19 cellular contexts compared by ENCODE assay signal in genomic region chr19:38401148-38401547, GRCh38. TPM values are rescaled to one million over a fixed set of nuclear protein-coding genes. Genes with fewer than 3 reads are reported as not detected.
DNase-seq lines count a peak whose midpoint lies in the region.
"Had no signal": no experiment of that assay in that cellular context is flagged by ENCODE, and none has a peak within 500 bp of the region (broad histone marks: within the 10 kb centered on the region; RNA-seq: fewer than 3 reads in every experiment).

No MANE protein-coding gene starts in this region.

- no peaks in the 10 kb centered on the region for H3K36me3 Mint-ChIP-seq in activated naive CD8-positive, alpha-beta T cell treated with anti-CD3 and anti-CD28 coated beads for 36 hours

- peaks cover 13% of the 10 kb centered on the region for H3K4me1 Mint-ChIP-seq in activated naive CD8-positive, alpha-beta T cell treated with anti-CD3 and anti-CD28 coated beads for 36 hours

- DNase-seq in DMS153 (lab: John Stamatoyannopoulos, UW) (peak; percentile 20), DMS153 treated with DMSO at 0.1 percent for 48 hours (lab: John Stamatoyannopoulos, UW; ENCODE audit: unreplicated experiment) (no peak), RKO (ENCODE audit: low spot score) (peak; percentile 55), fibroblast of gingiva (ENCODE audit: low read depth) (peak; percentile 13), renal cortical epithelial cell (ENCODE audit: low read depth) (peak; percentile 57), NCI-H128 (lab: John Stamatoyannopoulos, UW; ENCODE audit: unreplicated experiment) (no peak), HuH-7.5 (ENCODE audit: low spot score) (no peak)
- no peak for DNase-seq in activated naive CD8-positive, alpha-beta T cell treated with anti-CD3 and anti-CD28 coated beads for 36 hours
- DNase-seq: activated naive CD4-positive, alpha-beta T cell treated with anti-CD3 and anti-CD28 coated beads for 36 hours; CD8-positive, alpha-beta memory T cell; central memory CD4-positive, alpha-beta T cell; left lung; naive thymus-derived CD8-positive, alpha-beta T cell; NCI-H1092; right cardiac atrium; stimulated activated CD4-positive, alpha-beta T cell treated with anti-CD3 and anti-CD28 coated beads, Interleukin-2, amount 100 ng/mL, for 48 hours had no signal

- no peaks in the 10 kb centered on the region for H3K27me3 Mint-ChIP-seq in activated naive CD8-positive, alpha-beta T cell treated with anti-CD3 and anti-CD28 coated beads for 36 hours

- H3K9me3 Mint-ChIP-seq in activated naive CD8-positive, alpha-beta T cell treated with anti-CD3 and anti-CD28 coated beads for 36 hours: no peaks in the 10 kb centered on the region
- H3K9me3 Mint-ChIP-seq: activated naive CD4-positive, alpha-beta T cell treated with anti-CD3 and anti-CD28 coated beads for 36 hours; CD8-positive, alpha-beta memory T cell; naive thymus-derived CD8-positive, alpha-beta T cell had no signal

- H3K27ac Mint-ChIP-seq in activated naive CD8-positive, alpha-beta T cell treated with anti-CD3 and anti-CD28 coated beads for 36 hours: no peak overlapping the region
- H3K27ac Mint-ChIP-seq: activated naive CD4-positive, alpha-beta T cell treated with anti-CD3 and anti-CD28 coated beads for 36 hours had no signal

- no peak overlapping the region for H3K4me3 Mint-ChIP-seq in activated naive CD8-positive, alpha-beta T cell treated with anti-CD3 and anti-CD28 coated beads for 36 hours

RNA-seq across cellular contexts. Expression of gene FAM98C, which starts 1.7 kb away (rescaled TPM):
- 7.6 and 8.9 TPM in 2 replicates for total RNA-seq in renal cortical epithelial cell
- 1 to 10 TPM; 8.1 to 9.3 TPM for total RNA-seq in activated naive CD8-positive, alpha-beta T cell treated with anti-CD3 and anti-CD28 coated beads for 36 hours

RNA-seq across cellular contexts. Expression of gene SPRED3, which starts 12.7 kb away (rescaled TPM):
- 0.17 and 1.4 TPM in 2 replicates for total RNA-seq in renal cortical epithelial cell
- under 1 TPM; 0.45 to 0.74 TPM for total RNA-seq in activated naive CD8-positive, alpha-beta T cell treated with anti-CD3 and anti-CD28 coated beads for 36 hours

RNA-seq across cellular contexts. Expression of gene GGN, which starts 13.3 kb away (rescaled TPM):
- total RNA-seq in renal cortical epithelial cell: 0.80 and 1.7 TPM in 2 replicates
- under 1 TPM in 1 of 2 experiments, not detected in 1; 0.14 TPM for total RNA-seq in activated naive CD8-positive, alpha-beta T cell treated with anti-CD3 and anti-CD28 coated beads for 36 hours
- total RNA-seq: naive thymus-derived CD8-positive, alpha-beta T cell; OCI-LY7; tibial nerve had no signal

RNA-seq across cellular contexts. Expression of gene RASGRP4, which starts 24.9 kb away (rescaled TPM):
- total RNA-seq in renal cortical epithelial cell: not detected in 2 replicates
- under 1 TPM; 0.22 to 0.23 TPM for total RNA-seq in activated naive CD8-positive, alpha-beta T cell treated with anti-CD3 and anti-CD28 coated beads for 36 hours
- total RNA-seq: naive thymus-derived CD8-positive, alpha-beta T cell; NCI-H460; OCI-LY7 had no signal

RNA-seq across cellular contexts. Expression of gene PSMD8, which starts 26.8 kb away (rescaled TPM):
- total RNA-seq in renal cortical epithelial cell: 206 and 397 TPM in 2 replicates
- total RNA-seq in activated naive CD8-positive, alpha-beta T cell treated with anti-CD3 and anti-CD28 coated beads for 36 hours: 100 to 1,000 TPM; 193 to 199 TPM

Comparison
In these comparisons a context has a peak if more than half of its experiments do, and no peak if none do; other contexts are left out.
1. DNase-seq: peak in DMS153 (single experiment), RKO (single experiment), fibroblast of gingiva (single experiment) and renal cortical epithelial cell (single experiment); none in DMS153 treated with DMSO at 0.1 percent for 48 hours (single experiment), NCI-H128 (single experiment), HuH-7.5 (single experiment) and activated naive CD8-positive, alpha-beta T cell treated with anti-CD3 and anti-CD28 coated beads for 36 hours (single experiment).